In the genomic region with DNA sequence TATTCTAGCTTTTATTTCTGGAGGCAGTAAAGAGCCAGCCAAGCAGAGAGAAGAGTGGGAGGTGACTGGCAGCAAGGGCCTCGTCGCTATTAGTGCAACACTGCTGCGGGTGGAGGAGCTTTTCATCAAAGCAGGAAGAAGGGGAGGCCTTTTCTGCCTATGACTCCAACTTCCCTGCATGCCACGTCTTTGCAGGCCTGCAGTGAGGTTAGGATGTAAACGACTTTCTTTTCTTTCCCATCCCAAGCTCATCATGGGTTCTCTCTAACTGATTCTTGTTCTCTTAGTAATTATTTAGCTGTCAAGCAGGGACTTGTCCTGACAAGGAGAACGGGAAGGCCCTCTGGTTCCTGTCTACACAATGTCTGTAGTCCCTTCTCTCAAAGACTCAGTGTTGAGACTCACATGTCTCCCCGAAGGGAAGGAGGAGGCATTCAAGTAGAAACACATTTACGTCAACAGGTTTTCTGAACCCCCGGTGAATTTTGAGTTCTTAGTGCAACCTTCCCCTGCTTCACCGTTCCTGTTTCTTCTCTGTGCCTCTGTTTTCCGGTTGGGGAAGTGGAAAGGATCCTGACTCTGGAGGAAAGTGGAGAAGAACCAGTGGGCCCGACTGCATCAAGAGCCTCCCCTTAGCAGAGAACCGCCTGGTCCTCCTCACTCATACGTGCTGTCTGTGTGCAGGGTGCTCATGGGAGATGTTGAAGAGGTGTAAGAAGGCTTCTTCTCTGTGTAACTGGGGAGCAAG, we compare ENCODE assay signal across 8 cellular contexts. TPM values are rescaled to one million over a fixed set of nuclear protein-coding genes. Genes with fewer than 3 reads are reported as not detected.
DNase-seq lines count a peak whose midpoint lies in the region; ATAC-seq, FAIRE-seq and TF ChIP-seq lines count a peak whose summit lies in the region.

No MANE protein-coding gene starts in this region.

- H3K79me2 ChIP-seq in GM12878 (ENCODE audit: control insufficient read depth, insufficient read depth, low read length) (peaks cover 68% of the 10 kb centered on the region), keratinocyte (ENCODE audit: control insufficient read depth, insufficient read depth, low read length) (peaks cover 24% of the 10 kb centered on the region)

- intact Hi-C loops in GM12878 (cut with micrococcal nuclease; ENCODE audit: unreplicated experiment), result loop anchor here (2.0 kb wide), 1 partner anchor 58 kb away; no protein-coding TSS in a partner anchor

- dilution Hi-C loops in keratinocyte (cut with MboI; ENCODE audit: extremely low pct_ligation_motif_present, low sequenced_read_pairs), result no loop called here

- H3K27ac ChIP-seq in GM12878 (ENCODE audit: control insufficient read depth, insufficient read depth), result peak overlapping the region; percentile 91
- peak overlapping the region; percentile 95 for H3K27ac ChIP-seq in keratinocyte (ENCODE audit: control insufficient read depth, insufficient read depth, low read length)

- H3K27me3 ChIP-seq in GM12878 (replicated peaks in 1 of 2; ENCODE audit: control insufficient read depth in 2 of 2, insufficient read depth in 2 of 2, low read length in 1 of 2), result no peaks in the 10 kb centered on the region
- no peaks in the 10 kb centered on the region for H3K27me3 ChIP-seq in keratinocyte (ENCODE audit: control insufficient read depth, extremely low read depth, insufficient read depth, low read length)

- TF ChIP-seq EP300 in GM12878 (IDR thresholded peaks at IDR 0.05; ENCODE audit: borderline replicate concordance in 1 of 2, control insufficient read depth in 1 of 2, low read depth in 2 of 2, low read length in 2 of 2), result no peak

- no peaks in the 10 kb centered on the region; a peak in 1 of 4 replicates for H3K36me3 ChIP-seq in GM12878 (ENCODE audit: control insufficient read depth in 2 of 2, insufficient read depth in 2 of 2, low read length in 1 of 2)
- H3K36me3 ChIP-seq in keratinocyte (ENCODE audit: control insufficient read depth in 2 of 2, extremely low read depth in 1 of 2, insufficient read depth in 2 of 2, low read length in 2 of 2), result no peaks in the 10 kb centered on the region

- peaks cover 52% of the 10 kb centered on the region for H3K4me1 ChIP-seq in GM12878 (ENCODE audit: control insufficient read depth, insufficient read depth, low read length)
- peaks cover 41% of the 10 kb centered on the region for H3K4me1 ChIP-seq in keratinocyte (ENCODE audit: control insufficient read depth, extremely low read depth, insufficient read depth, low read length)

- CTCF ChIA-PET in GM12878 (lab: Yijun Ruan, JAX), result interaction anchor here (0.6 to 3.7 kb wide), 14 partner anchors 9 to 209 kb away, joined by 3 to 37 read pairs (median 5); no protein-coding TSS in a partner anchor

- 0% methylated on average over 14 of the region's 14 CpGs for WGBS in GM12878 (ENCODE audit: insufficient coverage, insufficient replicate concordance, low lambda C conversion rate, missing lambda C conversion rate)

- in situ Hi-C loops in GM12878 (cut with MboI), result no loop called here

- FAIRE-seq in GM12878 (lab: Jason Lieb, UNC) (peak; percentile 49), keratinocyte (lab: Jason Lieb, UNC) (peak; percentile 90)

- H2AFZ ChIP-seq in GM12878 (ENCODE audit: control insufficient read depth, low read depth, low read length), result peak overlapping the region; percentile 76
- H2AFZ ChIP-seq in keratinocyte (ENCODE audit: control insufficient read depth, low read length), result peak overlapping the region; percentile 88

- H3K9me1 ChIP-seq in keratinocyte (ENCODE audit: control insufficient read depth, extremely low read depth, insufficient read depth, low read length), result peaks cover 2% of the 10 kb centered on the region

- H3K4me2 ChIP-seq in GM12878 (ENCODE audit: control insufficient read depth, insufficient read depth) (peak overlapping the region; percentile 88), keratinocyte (ENCODE audit: control insufficient read depth, extremely low read depth, insufficient read depth, low read depth, low read length) (peak overlapping the region; percentile 91)

- H3K9ac ChIP-seq in GM12878 (ENCODE audit: control insufficient read depth, insufficient read depth, low read length) (peak overlapping the region; percentile 69), keratinocyte (ENCODE audit: control insufficient read depth, extremely low read depth, insufficient read depth, low read length) (peak overlapping the region; percentile 69)

- peak; percentile 64 for TF ChIP-seq POLR2A in GM12878 (IDR thresholded peaks at IDR 0.05; ENCODE audit: low read depth, low read length)

- RAD21 ChIA-PET in GM12878 (lab: Charles Lee; ENCODE audit: unreplicated experiment), result interaction anchor here (0.6 to 3.9 kb wide), 17 partner anchors 9 to 185 kb away, joined by 3 to 63 read pairs (median 7); partner anchors contain the start of genes BANF1, EIF1AD, PACS1 and SF3B2

- TF ChIP-seq CTCF in GM12878 (IDR thresholded peaks at IDR 0.05 in 2 of 3, conservative IDR thresholded peaks at IDR 0.05 in 1 of 3; ENCODE audit: control insufficient read depth in 2 of 3, extremely low read depth in 1 of 3, insufficient read depth in 1 of 3, low read depth in 3 of 3, low read length in 3 of 3) (0 out of 6 replicates have a peak, but pooled peaks of 1 of the 3 experiments have one; percentile 9), keratinocyte (optimal IDR thresholded peaks at IDR 0.05 in 1 of 3, IDR thresholded peaks at IDR 0.05 in 1 of 3, conservative IDR thresholded peaks at IDR 0.05 in 1 of 3; ENCODE audit: extremely low read depth in 1 of 3, insufficient read depth in 2 of 3, low read length in 3 of 3) (no peak)

- ATAC-seq in HG03175 (IDR thresholded peaks at IDR 0.05; ENCODE audit: unreplicated experiment) (peak; percentile 53), GM12878 (peak; percentile 87), GM18873 (IDR thresholded peaks at IDR 0.05; ENCODE audit: low FRiP score, unreplicated experiment) (no peak)

- no peak for TF ChIP-seq RAD21 in GM12878 (IDR thresholded peaks at IDR 0.05; ENCODE audit: insufficient read depth, low read depth, low read length)

- H3K4me3 ChIP-seq in GM12878 (peak overlapping the region; percentile 60), keratinocyte (ENCODE audit: control insufficient read depth in 2 of 3, extremely low read depth in 1 of 3, insufficient read depth in 2 of 3, low read depth in 1 of 3, low read length in 3 of 3) (peak overlapping the region in 2 of 3 experiments; percentile 50 to 56)

- POLR2A ChIA-PET in GM12878 (lab: Charles Lee), result interaction anchor here (0.5 to 4.1 kb wide), 14 partner anchors 9 to 1951 kb away, joined by 3 to 61 read pairs (median 4); partner anchors contain the start of genes PACS1 and SF3B2

- no peaks in the 10 kb centered on the region for H3K9me3 ChIP-seq in GM12878 (replicated peaks; ENCODE audit: control insufficient read depth, insufficient read depth, low read length)
- H3K9me3 ChIP-seq in keratinocyte (ENCODE audit: control insufficient read depth, low read depth, low read length), result no peaks in the 10 kb centered on the region

- peak; percentile 87 for DNase-seq in EH (ENCODE audit: low read depth)
- peak; percentile 42 for DNase-seq in T-helper 22 cell (ENCODE audit: low read depth)
- no peak for DNase-seq in GM12878 (ENCODE audit: low read depth, low spot score)
- DNase-seq in keratinocyte (ENCODE audit: low read depth, low spot score), result peak; percentile 67
- peak; percentile 14 to 30 for DNase-seq in stimulated activated CD4-positive, alpha-beta T cell treated with anti-CD3 and anti-CD28 coated beads, Interleukin-1b, Interleukin-23, amount 100 ng/mL, for 1 hour (ENCODE audit: low read depth in 2 of 2)
- no peak for DNase-seq in COLO668 (lab: John Stamatoyannopoulos, UW; ENCODE audit: unreplicated experiment)

- no peaks in the 10 kb centered on the region for H4K20me1 ChIP-seq in GM12878 (ENCODE audit: control insufficient read depth, insufficient read depth)
- no peaks in the 10 kb centered on the region for H4K20me1 ChIP-seq in keratinocyte (ENCODE audit: control insufficient read depth, extremely low read depth, insufficient read depth, low read length)

- SMC1A ChIA-PET in GM12878 (lab: Charles Lee; ENCODE audit: uncharacterized antibody, unreplicated experiment), result interaction anchor here (0.6 to 4.5 kb wide), 15 partner anchors 9 to 212 kb away, joined by 3 to 111 read pairs (median 4); partner anchors contain the start of gene PACS1

- no TSS peak for BruUV-seq in GM12878 (replicated peaks; lab: Mats Ljungman, UMichigan)

TF ChIP-seq in GM12878, 131 proteins besides CTCF, POLR2A, EP300 and RAD21 (continues in another document):
- TF ChIP-seq SMARCA5 (IDR thresholded peaks at IDR 0.05) (no peak), ZNF622 (IDR thresholded peaks at IDR 0.05) (no peak)

RNA-seq across cellular contexts. Expression of gene PACS1, which starts 56.9 kb away (rescaled TPM):
- 218 and 227 TPM in 2 replicates for total RNA-seq in GM12878 (2013; cell fraction: nucleolus; rRNA removed)
- total RNA-seq in GM12878 (2014; rRNA removed) (11.4 and 14.7 TPM in 2 replicates), GM12878 (2014; rRNA removed; fragmentation: Illumina TruSeq; extraction: Trizol) (13.9 and 15.0 TPM in 2 replicates), GM12878 (2021) (71.9 and 74.3 TPM in 2 replicates)
- 39.8 TPM for polyA plus RNA-seq in GM12878 (2011; ENCODE audit: low read depth)
- polyA plus RNA-seq in GM12878 (2011; rRNA removed) (22.3 and 27.2 TPM in 2 replicates), GM12878 (2014; fragmentation: Illumina TruSeq; extraction: Trizol) (24.8 and 40.1 TPM in 2 replicates), GM12878 (2014; fragmentation: Nextera tagmentation; extraction: Ambion mirVana) (1 to 10 TPM; 1.1 to 1.2 TPM), GM12878 (2014; rRNA removed) (30.3 and 35.6 TPM in 2 replicates), GM12878 (2016; fragmentation: Nextera tagmentation; extraction: Ambion mirVana) (10 to 100 TPM; 16.5 to 19.3 TPM), keratinocyte (10.0 to 28.4 TPM (median 14.9 TPM) in 3 replicates)
- 22.9 and 29.1 TPM in 2 replicates for polyA plus RNA-seq in GM12878 (2011; cell fraction: cytosol; rRNA removed)
- 54.4 and 80.0 TPM in 2 replicates for polyA plus RNA-seq in GM12878 (2011; cell fraction: nucleus; rRNA removed)
- polyA plus RNA-seq in GM12878 (2012), result 74.3 and 85.8 TPM in 2 replicates
- polyA minus RNA-seq in GM12878 (2011; rRNA and poly(A)+ RNA removed), result 69.0 and 103 TPM in 2 replicates
- polyA minus RNA-seq in GM12878 (2011; cell fraction: cytosol; rRNA and poly(A)+ RNA removed), result 39.8 and 50.6 TPM in 2 replicates
- 40.5 and 66.1 TPM in 2 replicates for polyA minus RNA-seq in GM12878 (2011; cell fraction: nucleus; rRNA and poly(A)+ RNA removed)
- 16.8 TPM for polyA plus RNA-seq in keratinocyte (2011; ENCODE audit: low read depth)
- 29.3 and 37.5 TPM in 2 replicates for polyA plus RNA-seq in keratinocyte (2011; cell fraction: cytosol; rRNA removed)
- polyA plus RNA-seq in keratinocyte (2011; cell fraction: nucleus; rRNA removed), result 37.5 and 40.4 TPM in 2 replicates
- polyA plus RNA-seq in keratinocyte (2012; ENCODE audit: low replicate concordance), result 13.9 and 37.6 TPM in 2 replicates
- 31.0 to 109 TPM (median 49.4 TPM) in 3 replicates for polyA minus RNA-seq in keratinocyte
- 54.3 TPM for polyA minus RNA-seq in keratinocyte (2011; cell fraction: cytosol; rRNA and poly(A)+ RNA removed)
- polyA minus RNA-seq in keratinocyte (2011; cell fraction: nucleus; rRNA and poly(A)+ RNA removed), result 38.6 and 61.4 TPM in 2 replicates

Comparison
In these comparisons a context has a peak if more than half of its experiments do, and no peak if none do; other contexts are left out.
1. DNase-seq: peak in EH (single experiment), T-helper 22 cell (single experiment), keratinocyte (single experiment) and stimulated activated CD4-positive, alpha-beta T cell treated with anti-CD3 and anti-CD28 coated beads, Interleukin-1b, Interleukin-23, amount 100 ng/mL, for 1 hour (2 of 2); none in GM12878 (single experiment) and COLO668 (single experiment).